ENCODE assay signal across 24 cellular contexts in the genomic region with DNA sequence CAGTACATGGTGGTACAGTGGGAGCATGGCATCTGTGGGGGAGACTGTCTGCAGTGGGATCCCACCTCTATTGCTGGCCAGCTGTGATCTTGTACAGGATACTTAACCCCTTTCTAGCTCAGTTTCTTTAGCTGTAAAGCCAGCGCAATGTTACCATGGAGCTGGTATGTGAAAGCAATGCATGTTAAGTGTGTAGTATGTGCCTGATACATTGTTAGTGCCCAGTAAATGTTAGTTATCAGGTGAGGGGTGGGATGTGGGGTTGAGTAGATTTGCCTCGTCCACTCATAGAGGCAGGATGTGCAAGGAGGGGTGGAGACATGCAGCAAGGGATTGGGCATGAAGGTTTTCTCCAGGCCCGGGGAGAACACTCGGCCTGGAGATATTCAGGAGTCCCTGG.
"Had no signal": no experiment of that assay in that cellular context is flagged by ENCODE, and none has a peak within 500 bp of the region (broad histone marks: within the 10 kb centered on the region; RNA-seq: fewer than 3 reads in every experiment).

No MANE protein-coding gene starts in this region.

- H3K4me1 ChIP-seq: colonic mucosa had no signal

- DNase-seq: central memory CD4-positive, alpha-beta T cell; colonic mucosa; effector memory CD4-positive, alpha-beta T cell; gastrocnemius medialis; head of caudate nucleus; kidney; natural killer cell; nucleus accumbens; sigmoid colon; stimulated activated CD4-positive, alpha-beta T cell treated with anti-CD3 and anti-CD28 coated beads, Interleukin-2, amount 100 ng/mL, for 24 hours; stimulated activated CD4-positive, alpha-beta T cell treated with anti-CD3 and anti-CD28 coated beads, Interleukin-4, amount 100 ng/mL, for 4 hours; stimulated activated naive CD8-positive, alpha-beta T cell treated with anti-CD3 and anti-CD28 coated beads, Interleukin-15, Interleukin-2, amounts not matched to agents 100 U/mL and 50 U/mL, for 24 hours had no signal

- FAIRE-seq: endometrium, kidney had no signal

- H3K27ac ChIP-seq: colonic mucosa, epithelial cell of prostate, gastrocnemius medialis, prostate gland, right atrium auricular region, sigmoid colon, thoracic aorta, tibial nerve had no signal

- ATAC-seq: esophagus mucosa; gastrocnemius medialis; left lobe of liver; natural killer cell; stimulated activated memory B cell treated with anti-CD40 and anti-IgM and Interleukin-4, amounts not matched to agents 10 μg/mL and 1 μg/mL and 100 μg/mL, for 72 hours; stimulated activated naive CD8-positive, alpha-beta T cell treated with anti-CD3 and anti-CD28 coated beads, Interleukin-15, Interleukin-2, amounts not matched to agents 100 U/mL and 50 U/mL, for 24 hours had no signal

- H3K4me3 Mint-ChIP-seq: dendritic cell treated with granulocyte-macrophage colony-stimulating factor and Interleukin-4, amounts not matched to agents 40 ng/mL and 50 ng/mL, for 4 days; memory B cell; stimulated activated memory B cell treated with anti-CD40 and anti-IgM and Interleukin-4, amounts not matched to agents 10 μg/mL and 1 μg/mL and 100 μg/mL, for 72 hours had no signal

- H3K36me3 ChIP-seq: colonic mucosa, gastrocnemius medialis, prostate gland, right atrium auricular region, sigmoid colon, thoracic aorta had no signal

- H3K9me3 ChIP-seq: colonic mucosa, gastrocnemius medialis, prostate gland, right atrium auricular region, sigmoid colon, thoracic aorta, tibial nerve had no signal

- H3K9me3 Mint-ChIP-seq: dendritic cell treated with granulocyte-macrophage colony-stimulating factor and Interleukin-4, amounts not matched to agents 40 ng/mL and 50 ng/mL, for 4 days; memory B cell; natural killer cell; stimulated activated memory B cell treated with anti-CD40 and anti-IgM and Interleukin-4, amounts not matched to agents 10 μg/mL and 1 μg/mL and 100 μg/mL, for 72 hours had no signal

- H3K27ac Mint-ChIP-seq: dendritic cell treated with granulocyte-macrophage colony-stimulating factor and Interleukin-4, amounts not matched to agents 40 ng/mL and 50 ng/mL, for 4 days; memory B cell; natural killer cell; stimulated activated memory B cell treated with anti-CD40 and anti-IgM and Interleukin-4, amounts not matched to agents 10 μg/mL and 1 μg/mL and 100 μg/mL, for 72 hours had no signal

- H3K36me3 Mint-ChIP-seq: natural killer cell had no signal

- H3K4me3 ChIP-seq: colonic mucosa, gastrocnemius medialis, lung, prostate gland, right atrium auricular region, sigmoid colon, thoracic aorta, tibial nerve had no signal

- H3K27me3 ChIP-seq: colonic mucosa, gastrocnemius medialis, right atrium auricular region, sigmoid colon, tibial nerve had no signal

- H3K27me3 Mint-ChIP-seq: stimulated activated memory B cell treated with anti-CD40 and anti-IgM and Interleukin-4, amounts not matched to agents 10 μg/mL and 1 μg/mL and 100 μg/mL, for 72 hours had no signal
